In the genomic region with DNA sequence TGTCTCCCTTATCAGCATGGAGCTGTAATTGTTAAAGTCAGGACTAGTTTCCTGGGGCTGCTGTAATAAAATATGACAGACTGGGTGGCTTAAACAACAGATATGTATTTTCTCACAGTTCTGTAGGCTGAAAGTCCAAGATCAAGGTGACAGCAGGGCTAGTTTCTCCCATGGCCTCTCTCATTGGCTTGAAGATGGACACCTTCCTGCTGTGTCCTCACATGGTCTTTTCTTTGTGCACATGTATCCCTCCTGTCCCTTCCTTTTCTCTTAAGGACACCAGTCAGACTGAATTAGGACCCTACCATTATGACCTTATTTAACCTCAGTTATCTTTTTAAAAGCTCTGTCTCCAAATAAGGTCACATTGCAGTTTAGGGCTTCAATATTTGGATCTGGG, we compare ENCODE assay signal across 23 cellular contexts.
A peak's percentile ranks its signal among the peaks of the same experiment; 100 is the strongest.
DNase-seq lines count a peak whose midpoint lies in the region; ATAC-seq, FAIRE-seq and TF ChIP-seq lines count a peak whose summit lies in the region.
"Had no signal": no experiment of that assay in that cellular context is flagged by ENCODE, and none has a peak within 500 bp of the region (broad histone marks: within the 10 kb centered on the region; RNA-seq: fewer than 3 reads in every experiment).

No MANE protein-coding gene starts in this region.

- DNase-seq in HepG2 (ENCODE audit: low spot score): no peak
- DNase-seq in right lobe of liver: no peak
- DNase-seq in PC-3: no peak
- DNase-seq in keratinocyte (ENCODE audit: low read depth, low spot score): no peak
- DNase-seq in activated CD8-positive, alpha-beta memory T cell treated with anti-CD3 and anti-CD28 coated beads for 24 hours: no peak
- DNase-seq in putamen (ENCODE audit: low spot score): no peak
- DNase-seq in anterior cingulate cortex (lab: John Stamatoyannopoulos, UW): no peak
- DNase-seq: 8988T; AML-193; BE2C; CD4-positive, alpha-beta T cell; CD8-positive, alpha-beta memory T cell; DMS 273 treated with DMSO at 0.1 percent for 48 hours; DMS79; EL; GDM1 had no signal

- TF ChIP-seq POLR2A in HepG2 (IDR thresholded peaks at IDR 0.05; ENCODE audit: insufficient read depth in 1 of 2, low read depth in 2 of 2, low read length in 2 of 2): no peak
- TF ChIP-seq POLR2A in right lobe of liver (IDR thresholded peaks at IDR 0.05): no peak

- H2AFZ ChIP-seq in HepG2 (ENCODE audit: low read length) (no peak overlapping the region), PC-3 (ENCODE audit: low read length) (no peak overlapping the region), keratinocyte (ENCODE audit: control insufficient read depth, low read length) (peak overlapping the region; percentile 27)
- H2AFZ ChIP-seq: GM23338 had no signal

- POLR2A ChIA-PET in HepG2 (lab: Yijun Ruan, JAX): no interaction called here
- POLR2A ChIA-PET in PC-3 (lab: Charles Lee; ENCODE audit: unreplicated experiment): interaction anchor here (0.6 kb wide), 1 partner anchor 1710 kb away, joined by 3 read pairs; no protein-coding TSS in a partner anchor

- H3K27me3 ChIP-seq in HepG2 (ENCODE audit: control insufficient read depth in 1 of 2, insufficient read depth in 2 of 2, low read length in 2 of 2) (no peaks in the 10 kb centered on the region), right lobe of liver (no peaks in the 10 kb centered on the region), PC-3 (ENCODE audit: low read length) (no peaks in the 10 kb centered on the region), esophagus (ENCODE audit: control insufficient read depth in 1 of 2, insufficient read depth in 2 of 2, low read length in 2 of 2) (no peaks in the 10 kb centered on the region), keratinocyte (ENCODE audit: control insufficient read depth, extremely low read depth, insufficient read depth, low read length) (no peaks in the 10 kb centered on the region)
- H3K27me3 ChIP-seq: BE2C; BLaER1 treated with 17β-estradiol and CSF1 and Interleukin-3, amounts not matched to agents 10 nM and 100 nM had no signal

- in situ Hi-C loops in HepG2 (cut with HindIII; ENCODE audit: extremely low pct_ligation_motif_present, low pct_unique_long_range_greater_than_20kb): no loop called here

- no peak for TF ChIP-seq RAD21 in HepG2 (CRISPR knock-in tag; IDR thresholded peaks at IDR 0.05)

- no peak overlapping the region for H3K4me3 ChIP-seq in HepG2 (replicated peaks in 1 of 3; ENCODE audit: insufficient read depth in 1 of 3, low read depth in 2 of 3, low read length in 3 of 3)
- H3K4me3 ChIP-seq in right lobe of liver: no peak overlapping the region
- no peak overlapping the region for H3K4me3 ChIP-seq in PC-3 (ENCODE audit: low read length)
- H3K4me3 ChIP-seq in esophagus (ENCODE audit: low read depth in 1 of 2, low read length in 2 of 2): no peak overlapping the region
- H3K4me3 ChIP-seq in keratinocyte (ENCODE audit: control insufficient read depth in 2 of 3, extremely low read depth in 1 of 3, insufficient read depth in 2 of 3, low read depth in 1 of 3, low read length in 3 of 3): no peak overlapping the region
- H3K4me3 ChIP-seq: A549; BLaER1 treated with 17β-estradiol and CSF1 and Interleukin-3, amounts not matched to agents 10 nM and 100 nM; GM12878; GM23338; HAP-1 had no signal

- H3K4me2 ChIP-seq in HepG2 (ENCODE audit: low read depth, low read length) (no peak overlapping the region), PC-3 (ENCODE audit: low read length) (no peak overlapping the region), keratinocyte (ENCODE audit: control insufficient read depth, extremely low read depth, insufficient read depth, low read depth, low read length) (no peak overlapping the region)
- H3K4me2 ChIP-seq: A549; BLaER1 treated with 17β-estradiol and CSF1 and Interleukin-3, amounts not matched to agents 10 nM and 100 nM; GM23338 had no signal

- H4K20me1 ChIP-seq in HepG2 (ENCODE audit: insufficient read depth, low read length) (no peaks in the 10 kb centered on the region), PC-3 (ENCODE audit: low read length) (no peaks in the 10 kb centered on the region), keratinocyte (ENCODE audit: control insufficient read depth, extremely low read depth, insufficient read depth, low read length) (no peaks in the 10 kb centered on the region)
- H4K20me1 ChIP-seq: BLaER1 treated with 17β-estradiol and CSF1 and Interleukin-3, amounts not matched to agents 10 nM and 100 nM had no signal

- H3K36me3 ChIP-seq in HepG2 (replicated peaks in 1 of 2; ENCODE audit: control insufficient read depth in 1 of 2, insufficient read depth in 2 of 2, low read length in 2 of 2) (no peaks in the 10 kb centered on the region), right lobe of liver (no peaks in the 10 kb centered on the region), PC-3 (ENCODE audit: low read depth, low read length) (no peaks in the 10 kb centered on the region), esophagus (ENCODE audit: control insufficient read depth in 2 of 2, insufficient read depth in 2 of 2, low read length in 1 of 2) (no peaks in the 10 kb centered on the region), keratinocyte (ENCODE audit: control insufficient read depth in 2 of 2, extremely low read depth in 1 of 2, insufficient read depth in 2 of 2, low read length in 2 of 2) (no peaks in the 10 kb centered on the region)
- H3K36me3 ChIP-seq: BE2C; BLaER1 treated with 17β-estradiol and CSF1 and Interleukin-3, amounts not matched to agents 10 nM and 100 nM; HAP-1 had no signal

- FAIRE-seq in HepG2 (lab: Jason Lieb, UNC) (no peak), keratinocyte (lab: Jason Lieb, UNC) (peak; percentile 60)
- FAIRE-seq: A549, D721Med had no signal

- H3K9ac ChIP-seq in HepG2 (ENCODE audit: insufficient read depth, low read depth, low read length): no peak overlapping the region
- no peak overlapping the region for H3K9ac ChIP-seq in PC-3 (ENCODE audit: low read length)
- H3K9ac ChIP-seq in keratinocyte (ENCODE audit: control insufficient read depth, extremely low read depth, insufficient read depth, low read length): no peak overlapping the region
- H3K9ac ChIP-seq: BLaER1 treated with 17β-estradiol and CSF1 and Interleukin-3, amounts not matched to agents 10 nM and 100 nM had no signal

- intact Hi-C loops in HepG2 (cut with micrococcal nuclease; ENCODE audit: unreplicated experiment) (no loop called here), right lobe of liver (cut with DNase I) (no loop called here), PC-3 (cut with micrococcal nuclease) (no loop called here)

- TF ChIP-seq EP300 in HepG2 (IDR thresholded peaks at IDR 0.05; ENCODE audit: low read depth in 2 of 2, low read length in 2 of 2) (no peak), HepG2 (CRISPR knock-in tag; IDR thresholded peaks at IDR 0.05; ENCODE audit: borderline replicate concordance) (no peak)

- CTCF ChIA-PET in HepG2 (lab: Yijun Ruan, JAX; ENCODE audit: low intra/inter-chr PET ratio, low total read pairs) (no interaction called here), PC-3 (lab: Charles Lee) (interaction anchor here (0.7 kb wide), 1 partner anchor 1802 kb away, joined by 3 read pairs; no protein-coding TSS in a partner anchor)

- H3K27ac ChIP-seq in HepG2 (ENCODE audit: extremely low read length, insufficient read depth, low read length): no peak overlapping the region
- no peak overlapping the region for H3K27ac ChIP-seq in right lobe of liver
- peak overlapping the region; percentile 37; the same call in 1 of the 2 replicates for H3K27ac ChIP-seq in PC-3 (ENCODE audit: low read length)
- peak overlapping the region; percentile 11 to 61 for H3K27ac ChIP-seq in esophagus (ENCODE audit: low read depth in 2 of 2, low read length in 1 of 2)
- H3K27ac ChIP-seq in keratinocyte (ENCODE audit: control insufficient read depth, insufficient read depth, low read length): peak overlapping the region; percentile 34
- H3K27ac ChIP-seq: A549; BLaER1 treated with 17β-estradiol and CSF1 and Interleukin-3, amounts not matched to agents 10 nM and 100 nM had no signal

- H3K9me3 ChIP-seq in HepG2 (ENCODE audit: low read length) (peaks cover 60% of the 10 kb centered on the region), right lobe of liver (no peaks in the 10 kb centered on the region), PC-3 (ENCODE audit: low read length) (no peaks in the 10 kb centered on the region), esophagus (ENCODE audit: control insufficient read depth in 2 of 2, insufficient read depth in 1 of 2, low read depth in 1 of 2, low read length in 1 of 2) (no peaks in the 10 kb centered on the region), keratinocyte (ENCODE audit: control insufficient read depth, low read depth, low read length) (no peaks in the 10 kb centered on the region)
- H3K9me3 ChIP-seq: A549, BE2C, HAP-1 had no signal

- no peaks in the 10 kb centered on the region for H3K9me2 ChIP-seq in PC-3 (replicated peaks; ENCODE audit: low read length)

- H3K9me1 ChIP-seq in keratinocyte (ENCODE audit: control insufficient read depth, extremely low read depth, insufficient read depth, low read length): no peaks in the 10 kb centered on the region

- H3K79me2 ChIP-seq in HepG2 (ENCODE audit: insufficient read depth, low read length): no peaks in the 10 kb centered on the region
- no peaks in the 10 kb centered on the region for H3K79me2 ChIP-seq in PC-3 (ENCODE audit: low read length)
- H3K79me2 ChIP-seq in keratinocyte (ENCODE audit: control insufficient read depth, insufficient read depth, low read length): no peaks in the 10 kb centered on the region

- H3K4me1 ChIP-seq in HepG2 (ENCODE audit: insufficient read depth, low read length): no peaks in the 10 kb centered on the region
- no peaks in the 10 kb centered on the region for H3K4me1 ChIP-seq in right lobe of liver
- H3K4me1 ChIP-seq in PC-3 (ENCODE audit: insufficient read depth, low read length): peaks cover 25% of the 10 kb centered on the region
- no peaks in the 10 kb centered on the region for H3K4me1 ChIP-seq in esophagus (ENCODE audit: control insufficient read depth in 2 of 2, insufficient read depth in 2 of 2, low read length in 1 of 2)
- H3K4me1 ChIP-seq in keratinocyte (ENCODE audit: control insufficient read depth, extremely low read depth, insufficient read depth, low read length): peaks cover 16% of the 10 kb centered on the region
- H3K4me1 ChIP-seq: A549; BE2C; BLaER1 treated with 17β-estradiol and CSF1 and Interleukin-3, amounts not matched to agents 10 nM and 100 nM; HAP-1 had no signal

- TF ChIP-seq CTCF in HepG2 (CRISPR knock-in tag; IDR thresholded peaks at IDR 0.05) (no peak), right lobe of liver (IDR thresholded peaks at IDR 0.05) (no peak), PC-3 (conservative IDR thresholded peaks at IDR 0.05; ENCODE audit: low read depth, low read length) (no peak), keratinocyte (optimal IDR thresholded peaks at IDR 0.05 in 1 of 3, IDR thresholded peaks at IDR 0.05 in 1 of 3, conservative IDR thresholded peaks at IDR 0.05 in 1 of 3; ENCODE audit: extremely low read depth in 1 of 3, insufficient read depth in 2 of 3, low read length in 3 of 3) (no peak)

- ATAC-seq in HepG2 (no peak), right lobe of liver (no peak), PC-3 (no peak)
- ATAC-seq: GM12878, GM23338 had no signal

- no TSS peak for BruUV-seq in HepG2 (replicated peaks; lab: Mats Ljungman, UMichigan)
- BruUV-seq in PC-3 (replicated peaks; lab: Mats Ljungman, UMichigan): no TSS peak

- dilution Hi-C loops in keratinocyte (cut with MboI; ENCODE audit: extremely low pct_ligation_motif_present, low sequenced_read_pairs): no loop called here

- no peaks in the 10 kb centered on the region for H3F3A ChIP-seq in PC-3 (ENCODE audit: low read length, unreplicated experiment)

Comparison
In these comparisons a context has a peak if more than half of its experiments do, and no peak if none do; other contexts are left out.
1. H3K27ac ChIP-seq: peak in PC-3 (single experiment), esophagus (2 of 2) and keratinocyte (single experiment); none in HepG2 (single experiment) and right lobe of liver (0 of 3).